ENCODE assay signal across 22 cellular contexts in the genomic region with DNA sequence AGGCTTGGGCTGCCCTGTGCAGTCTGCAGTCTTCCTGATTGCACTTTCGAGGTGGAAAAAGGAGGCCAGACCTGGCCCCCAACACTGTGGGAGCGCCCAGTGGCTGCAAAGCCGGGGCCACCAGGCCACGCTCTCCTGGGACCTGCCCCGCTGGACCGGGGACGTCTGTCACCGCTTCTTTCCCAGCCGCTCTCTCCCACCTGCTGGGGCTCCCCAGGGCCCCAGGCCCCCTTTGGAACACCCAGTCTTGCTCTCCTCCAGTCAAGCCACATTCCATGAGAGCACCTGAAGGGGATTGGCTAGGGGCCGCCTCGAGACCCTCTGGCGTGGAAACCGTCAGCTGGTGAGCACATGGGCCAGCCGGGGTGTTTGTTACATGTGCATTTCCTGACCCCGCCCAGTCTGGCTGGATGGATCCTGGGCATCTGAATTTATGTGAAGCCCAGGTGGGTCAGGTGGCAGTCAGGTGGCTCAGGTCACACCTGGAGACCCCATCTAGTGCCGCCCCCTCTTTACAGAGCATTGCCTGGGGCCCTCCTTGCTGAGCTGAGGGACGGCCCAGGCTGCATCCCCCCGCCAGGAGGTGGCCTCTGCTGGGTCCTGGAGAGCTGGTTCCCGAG. TPM values are rescaled to one million over a fixed set of nuclear protein-coding genes. Genes with fewer than 3 reads are reported as not detected.
A peak's percentile ranks its signal among the peaks of the same experiment; 100 is the strongest.
DNase-seq lines count a peak whose midpoint lies in the region; ATAC-seq and TF ChIP-seq lines count a peak whose summit lies in the region.
"Had no signal": no experiment of that assay in that cellular context is flagged by ENCODE, and none has a peak within 500 bp of the region (broad histone marks: within the 10 kb centered on the region; RNA-seq: fewer than 3 reads in every experiment).

No MANE protein-coding gene starts in this region.

- peaks cover 8 to 12% (median 10%) of the 10 kb centered on the region in 7 donors for H3K9me3 Mint-ChIP-seq in CD14-positive monocyte

- no peak overlapping the region for H3K4me2 ChIP-seq in mesendoderm (ENCODE audit: low read length)
- H3K4me2 ChIP-seq: BLaER1, PC-9 had no signal

- no peak overlapping the region for H2BK120ac ChIP-seq in mesendoderm (ENCODE audit: low read depth, low read length)

- no peak overlapping the region for H3K4me3 ChIP-seq in right lobe of liver
- no peak overlapping the region for H3K4me3 ChIP-seq in mesendoderm (ENCODE audit: low read length)
- H3K4me3 ChIP-seq: BLaER1, GM12878, HAP-1, PC-9, SJCRH30 had no signal

- no peak overlapping the region for H4K8ac ChIP-seq in mesendoderm (ENCODE audit: low read depth, low read length)

- 31% methylated on average over 2 of the region's 19 CpGs for WGBS in right lobe of liver (ENCODE audit: insufficient coverage, low coverage, low lambda C conversion rate, missing lambda C conversion rate)
- no CpG with 5 or more reads among the region's 19 CpGs for WGBS in mesendoderm (ENCODE audit: extremely low coverage, insufficient coverage, low lambda C conversion rate)

- H3K4me1 Mint-ChIP-seq in CD14-positive monocyte, result no peaks in the 10 kb centered on the region

- H3K79me1 ChIP-seq in mesendoderm (ENCODE audit: low read length), result no peaks in the 10 kb centered on the region

- peak overlapping the region; percentile 79 for H3K27ac ChIP-seq in KOPT-K1 (ENCODE audit: low read depth, low read length, poor library complexity, severe bottlenecking)
- no peak overlapping the region for H3K27ac ChIP-seq in right lobe of liver
- H3K27ac ChIP-seq in mesendoderm (ENCODE audit: low read depth, low read length), result no peak overlapping the region
- H3K27ac ChIP-seq: BLaER1, HL-60, PC-9, SJCRH30 had no signal

- H3K9ac ChIP-seq in mesendoderm (ENCODE audit: low read length), result no peak overlapping the region
- H3K9ac ChIP-seq: BLaER1 had no signal

- no peak overlapping the region for H2BK5ac ChIP-seq in mesendoderm (ENCODE audit: low read length)

- H2BK15ac ChIP-seq in mesendoderm (replicated peaks; ENCODE audit: low read depth), result no peak overlapping the region

- no peaks in the 10 kb centered on the region for H3K4me1 ChIP-seq in right lobe of liver
- H3K4me1 ChIP-seq in mesendoderm (ENCODE audit: control insufficient read depth, low read depth, low read length), result no peaks in the 10 kb centered on the region
- H3K4me1 ChIP-seq: BLaER1, Caco-2, HAP-1, SJCRH30 had no signal

- H4K5ac ChIP-seq in mesendoderm (ENCODE audit: low read length), result no peak overlapping the region

- peaks cover 11 to 15% (median 11%) of the 10 kb centered on the region in 3 donors for H3K27me3 Mint-ChIP-seq in CD14-positive monocyte (ENCODE audit: low read depth in 3 of 3)

- no peak overlapping the region for H3K27ac Mint-ChIP-seq in CD14-positive monocyte
- H3K27ac Mint-ChIP-seq: CD4-positive, alpha-beta memory T cell had no signal

- no peak overlapping the region for H3K18ac ChIP-seq in mesendoderm (ENCODE audit: low read length)

- no peak for TF ChIP-seq POLR2A in right lobe of liver (IDR thresholded peaks at IDR 0.05)

- no peaks in the 10 kb centered on the region for H3K27me3 ChIP-seq in right lobe of liver
- no peaks in the 10 kb centered on the region for H3K27me3 ChIP-seq in mesendoderm (ENCODE audit: insufficient read depth, low read length, poor library complexity)
- H3K27me3 ChIP-seq: SJCRH30 had no signal

- H3K36me3 ChIP-seq in KOPT-K1 (ENCODE audit: insufficient read depth, low read length), result no peaks in the 10 kb centered on the region
- no peaks in the 10 kb centered on the region for H3K36me3 ChIP-seq in right lobe of liver
- no peaks in the 10 kb centered on the region for H3K36me3 ChIP-seq in mesendoderm (ENCODE audit: control insufficient read depth, insufficient read depth, low read length)
- H3K36me3 ChIP-seq: BLaER1, HAP-1, SJCRH30 had no signal

- no peaks in the 10 kb centered on the region for H3K79me2 ChIP-seq in mesendoderm (ENCODE audit: control insufficient read depth, insufficient read depth, low read length)

- intact Hi-C loops in CD14-positive monocyte (cut with micrococcal nuclease), result no loop called here
- intact Hi-C loops in right lobe of liver (cut with DNase I), result loop anchor here in 1 of 2 donors (10.0 kb wide), 1 partner anchor 150 kb away; no protein-coding TSS in a partner anchor
- intact Hi-C loops in posterior vena cava (cut with DNase I), result no loop called here

- ATAC-seq in right lobe of liver, result peak in 1 of 4 donors; percentile 11
- ATAC-seq: GM12878 had no signal

- no peak overlapping the region for H3K23ac ChIP-seq in mesendoderm (ENCODE audit: low read length)

- DNase-seq in CD14-positive monocyte (ENCODE audit: low spot score) (peak; percentile 44), right lobe of liver (peak in 2 of 3 donors; percentile 10 to 41), posterior vena cava (ENCODE audit: low spot score) (peak; percentile 73), mesendoderm (no peak), GM19240 (ENCODE audit: insufficient read length, low spot score) (no peak), GOT3 (lab: John Stamatoyannopoulos, UW) (no peak)
- DNase-seq: Caco-2; CD4-positive, alpha-beta memory T cell; KBM-7; NCI-H1105 treated with DMSO at 0.1 percent for 48 hours; NCI-H2029 treated with DMSO at 0.1 percent for 48 hours; NCI-H226; NCI-H510A treated with DMSO at 0.1 percent for 48 hours; NCI-H748 treated with DMSO at 0.1 percent for 48 hours; PC-9; RPMI8226; SJCRH30 had no signal

- no peak overlapping the region for H3K4me3 Mint-ChIP-seq in CD14-positive monocyte
- H3K4me3 Mint-ChIP-seq: CD4-positive, alpha-beta memory T cell had no signal

- H3K56ac ChIP-seq in mesendoderm (ENCODE audit: low read length), result no peak overlapping the region

- no peak for TF ChIP-seq CTCF in CD14-positive monocyte (IDR thresholded peaks at IDR 0.05)
- no peak for TF ChIP-seq CTCF in right lobe of liver (IDR thresholded peaks at IDR 0.05)

- no peak overlapping the region for H2AK5ac ChIP-seq in mesendoderm (ENCODE audit: low read length)

- H3K4ac ChIP-seq in mesendoderm (ENCODE audit: low read depth, low read length), result no peak overlapping the region

- H3K36me3 Mint-ChIP-seq in CD14-positive monocyte, result no peaks in the 10 kb centered on the region
- H3K36me3 Mint-ChIP-seq: CD4-positive, alpha-beta memory T cell had no signal

- no peaks in the 10 kb centered on the region for H3K9me3 ChIP-seq in KOPT-K1 (ENCODE audit: insufficient read depth, low read length, poor library complexity, severe bottlenecking)
- no peaks in the 10 kb centered on the region for H3K9me3 ChIP-seq in right lobe of liver
- H3K9me3 ChIP-seq: Caco-2, HAP-1, SJCRH30 had no signal

RNA-seq across cellular contexts. Expression of gene CBFA2T3, which starts 37.7 kb away (rescaled TPM):
- 1 to 10 TPM; 5.3 to 6.2 TPM for polyA plus RNA-seq in CD14-positive monocyte
- total RNA-seq in right lobe of liver, result 1 to 10 TPM; 2.5 to 9.8 (median 4.2) TPM
- total RNA-seq in posterior vena cava, result 1 to 10 TPM; 4.7 to 5.1 TPM
- 0.20 TPM for polyA plus RNA-seq in mesendoderm (2013, experiment 1 of 2)
- 0.21 TPM for polyA plus RNA-seq in mesendoderm (2013, experiment 2 of 2)

Comparison
In these comparisons a context has a peak if more than half of its experiments do, and no peak if none do; other contexts are left out.
1. DNase-seq: peak in CD14-positive monocyte (single experiment), right lobe of liver (2 of 3) and posterior vena cava (single experiment); none in mesendoderm (single experiment), GM19240 (single experiment) and GOT3 (single experiment).